8 cellular contexts compared by ENCODE assay signal in the genomic region with DNA sequence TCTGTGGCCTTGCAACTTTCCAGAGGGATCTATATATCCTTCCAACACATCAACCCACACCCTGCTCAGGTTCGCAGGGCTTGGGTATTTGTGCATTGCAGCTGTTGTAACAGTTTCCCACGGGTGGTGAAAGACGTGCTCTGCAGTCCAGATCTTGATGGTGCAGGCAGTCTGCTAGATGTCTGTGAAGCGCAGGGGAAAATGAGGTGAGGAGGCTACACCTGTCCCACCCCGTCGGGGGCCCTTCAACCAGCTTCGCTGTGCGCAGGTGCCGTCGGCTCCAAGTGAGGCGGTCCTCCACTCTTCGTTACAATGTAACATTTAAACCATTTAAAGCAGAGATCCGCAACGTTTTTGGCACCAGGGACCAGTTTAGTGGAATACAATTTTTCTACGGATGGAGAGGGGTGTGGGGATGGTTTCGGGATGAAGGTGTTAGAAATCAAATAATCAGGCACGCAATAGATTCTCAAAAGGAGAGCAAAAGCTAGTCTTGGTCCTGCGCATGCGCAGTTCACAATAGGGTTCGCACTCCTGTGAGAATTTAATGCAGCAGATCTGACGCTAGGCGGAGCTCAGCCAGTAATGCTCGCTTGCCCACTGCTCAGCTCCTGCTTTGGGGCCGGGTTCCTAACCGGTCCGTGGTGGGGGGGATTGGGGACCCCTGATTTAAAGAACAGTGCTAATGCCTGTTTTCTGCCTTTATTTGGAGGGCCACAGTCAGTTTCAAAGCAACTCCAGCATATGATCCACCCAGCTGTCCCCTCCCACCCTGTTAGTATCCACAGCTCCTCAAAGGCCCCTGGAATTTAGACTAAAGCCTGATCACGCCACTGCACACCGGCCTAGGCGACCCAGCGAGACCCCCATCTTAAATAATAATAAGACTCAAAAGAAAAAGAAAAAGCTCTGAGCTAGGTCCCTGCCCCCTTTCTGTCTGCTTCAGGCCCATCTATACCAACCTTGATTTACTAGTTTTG.
DNase-seq lines count a peak whose midpoint lies in the region; ATAC-seq and TF ChIP-seq lines count a peak whose summit lies in the region.

No MANE protein-coding gene starts in this region.

- H3K4me2 ChIP-seq in SK-N-SH: peak overlapping the region; percentile 73

- TF ChIP-seq CTCF in NB4 (IDR thresholded peaks at IDR 0.05; ENCODE audit: low read depth, low read length): peak; percentile 79
- peak; percentile 74 for TF ChIP-seq CTCF in SK-N-SH (IDR thresholded peaks at IDR 0.05)
- TF ChIP-seq CTCF in osteocyte (IDR thresholded peaks at IDR 0.05): peak; percentile 83

- no peaks in the 10 kb centered on the region for H3K79me2 ChIP-seq in SK-N-SH (ENCODE audit: insufficient read depth)

- no peaks in the 10 kb centered on the region for H3K9me2 ChIP-seq in SK-N-SH

- ATAC-seq in HG02610 (IDR thresholded peaks at IDR 0.05; ENCODE audit: unreplicated experiment) (peak; percentile 86), Right ventricle myocardium inferior (peak; percentile 93)
- ATAC-seq in activated naive CD4-positive, alpha-beta T cell treated with anti-CD3 and anti-CD28 coated beads, Interleukin-2, amount 50 U/mL, for 72 hours: peak; percentile 92 to 96

- H3K4me3 ChIP-seq in GM08714 (ENCODE audit: low read length) (peak overlapping the region; percentile 56; the same call in 1 of the 2 replicates), NB4 (ENCODE audit: low read depth, low read length) (peak overlapping the region; percentile 63), SK-N-SH (ENCODE audit: low read depth in 2 of 2, low read length in 1 of 2) (peak overlapping the region; percentile 45 to 47), thymus (ENCODE audit: low read length) (peak overlapping the region; percentile 48)

- 4% methylated on average over 25 of the region's 30 CpGs for WGBS in SK-N-SH (ENCODE audit: low lambda C conversion rate)
- WGBS in thymus: 13% methylated on average over 30 of the region's 30 CpGs

- H3K4me1 Mint-ChIP-seq in osteocyte (ENCODE audit: unreplicated experiment): peaks cover 10% of the 10 kb centered on the region

- H3K27me3 Mint-ChIP-seq in osteocyte (ENCODE audit: unreplicated experiment): peaks cover 36% of the 10 kb centered on the region

- H4K20me1 ChIP-seq in SK-N-SH (ENCODE audit: insufficient read depth): no peaks in the 10 kb centered on the region

- H3F3A ChIP-seq in SK-N-SH (replicated peaks; ENCODE audit: insufficient read depth): no peaks in the 10 kb centered on the region

- H3K36me3 ChIP-seq in SK-N-SH (replicated peaks in 1 of 2; ENCODE audit: control insufficient read depth in 1 of 2, insufficient read depth in 2 of 2, low read length in 1 of 2) (no peaks in the 10 kb centered on the region), thymus (ENCODE audit: control insufficient read depth, insufficient read depth) (no peaks in the 10 kb centered on the region)

- H3K9me3 ChIP-seq in SK-N-SH (no peaks in the 10 kb centered on the region), thymus (ENCODE audit: control insufficient read depth) (no peaks in the 10 kb centered on the region)

- no peaks in the 10 kb centered on the region for H3K36me3 Mint-ChIP-seq in activated naive CD4-positive, alpha-beta T cell treated with anti-CD3 and anti-CD28 coated beads, Interleukin-2, amount 50 U/mL, for 72 hours
- H3K36me3 Mint-ChIP-seq in osteocyte (ENCODE audit: unreplicated experiment): no peaks in the 10 kb centered on the region

- H3K4me3 Mint-ChIP-seq in osteocyte (ENCODE audit: unreplicated experiment): peak overlapping the region; percentile 84

- POLR2A ChIA-PET in SK-N-SH (lab: Yijun Ruan, JAX): no interaction called here

- intact Hi-C loops in Right ventricle myocardium inferior (cut with DNase I): loop anchor here (2.0 to 5.0 kb wide), 3 partner anchors 132 to 480 kb away; a partner anchor contains a TSS

- H3K27ac Mint-ChIP-seq in activated naive CD4-positive, alpha-beta T cell treated with anti-CD3 and anti-CD28 coated beads, Interleukin-2, amount 50 U/mL, for 72 hours: peak overlapping the region; percentile 85 to 90
- H3K27ac Mint-ChIP-seq in osteocyte (ENCODE audit: unreplicated experiment): no peak overlapping the region

- H3K27ac ChIP-seq in SK-N-SH (ENCODE audit: low read depth in 2 of 2, low read length in 1 of 2) (no peak overlapping the region), thymus (ENCODE audit: low read depth) (no peak overlapping the region)

- peak; percentile 55 for TF ChIP-seq RAD21 in SK-N-SH (IDR thresholded peaks at IDR 0.05; ENCODE audit: low read length)

- H3K27me3 ChIP-seq in SK-N-SH (ENCODE audit: insufficient read depth): peaks cover 23% of the 10 kb centered on the region; the same call in 1 of the 2 replicates
- no peaks in the 10 kb centered on the region for H3K27me3 ChIP-seq in thymus (ENCODE audit: control insufficient read depth, insufficient read depth)

- peak; percentile 88 for DNase-seq in NB4 (ENCODE audit: low read depth)
- peak; percentile 76 for DNase-seq in SK-N-SH
- peak; percentile 83 to 89 for DNase-seq in activated naive CD4-positive, alpha-beta T cell treated with anti-CD3 and anti-CD28 coated beads, Interleukin-2, amount 50 U/mL, for 72 hours (ENCODE audit: low spot score in 2 of 2)
- peak; percentile 96 for DNase-seq in Right ventricle myocardium inferior (ENCODE audit: missing footprints)
- DNase-seq in osteocyte (ENCODE audit: extremely low spot score, unreplicated experiment): peak; percentile 95

- CTCF ChIA-PET in SK-N-SH (lab: Yijun Ruan, JAX): interaction anchor here (0.7 to 1.5 kb wide), 18 partner anchors 10 to 481 kb away, joined by 3 to 13 read pairs (median 4); no protein-coding TSS in a partner anchor

- H2AFZ ChIP-seq in SK-N-SH (ENCODE audit: low read depth): peak overlapping the region; percentile 80; the same call in 1 of the 2 replicates

- no peaks in the 10 kb centered on the region for H3K9me3 Mint-ChIP-seq in activated naive CD4-positive, alpha-beta T cell treated with anti-CD3 and anti-CD28 coated beads, Interleukin-2, amount 50 U/mL, for 72 hours
- H3K9me3 Mint-ChIP-seq in osteocyte (ENCODE audit: unreplicated experiment): no peaks in the 10 kb centered on the region

- no peak for TF ChIP-seq POLR2A in NB4 (IDR thresholded peaks at IDR 0.05; ENCODE audit: extremely low read depth, insufficient read length)

- peaks cover 0 to 3% of the 10 kb centered on the region in 2 experiments; a peak in 1 of 4 replicates for H3K4me1 ChIP-seq in SK-N-SH (ENCODE audit: control insufficient read depth in 1 of 2, insufficient read depth in 2 of 2, low read depth in 1 of 2, low read length in 1 of 2)
- no peaks in the 10 kb centered on the region for H3K4me1 ChIP-seq in thymus (ENCODE audit: control insufficient read depth, insufficient read depth, low read length)

- no peak for TF ChIP-seq EP300 in SK-N-SH (IDR thresholded peaks at IDR 0.05; ENCODE audit: borderline replicate concordance in 1 of 2, low read depth in 1 of 2, low read length in 1 of 2)

- H3K9ac ChIP-seq in SK-N-SH: no peak overlapping the region

TF ChIP-seq in SK-N-SH, 30 proteins besides CTCF, POLR2A, EP300 and RAD21:
- no peak for TF ChIP-seq CHD2 (IDR thresholded peaks at IDR 0.05; ENCODE audit: low read length, partially characterized antibody)
- peak; percentile 72 for TF ChIP-seq SMC3 (IDR thresholded peaks at IDR 0.05; ENCODE audit: low read depth, low read length)
- TF ChIP-seq, protein P1, sequence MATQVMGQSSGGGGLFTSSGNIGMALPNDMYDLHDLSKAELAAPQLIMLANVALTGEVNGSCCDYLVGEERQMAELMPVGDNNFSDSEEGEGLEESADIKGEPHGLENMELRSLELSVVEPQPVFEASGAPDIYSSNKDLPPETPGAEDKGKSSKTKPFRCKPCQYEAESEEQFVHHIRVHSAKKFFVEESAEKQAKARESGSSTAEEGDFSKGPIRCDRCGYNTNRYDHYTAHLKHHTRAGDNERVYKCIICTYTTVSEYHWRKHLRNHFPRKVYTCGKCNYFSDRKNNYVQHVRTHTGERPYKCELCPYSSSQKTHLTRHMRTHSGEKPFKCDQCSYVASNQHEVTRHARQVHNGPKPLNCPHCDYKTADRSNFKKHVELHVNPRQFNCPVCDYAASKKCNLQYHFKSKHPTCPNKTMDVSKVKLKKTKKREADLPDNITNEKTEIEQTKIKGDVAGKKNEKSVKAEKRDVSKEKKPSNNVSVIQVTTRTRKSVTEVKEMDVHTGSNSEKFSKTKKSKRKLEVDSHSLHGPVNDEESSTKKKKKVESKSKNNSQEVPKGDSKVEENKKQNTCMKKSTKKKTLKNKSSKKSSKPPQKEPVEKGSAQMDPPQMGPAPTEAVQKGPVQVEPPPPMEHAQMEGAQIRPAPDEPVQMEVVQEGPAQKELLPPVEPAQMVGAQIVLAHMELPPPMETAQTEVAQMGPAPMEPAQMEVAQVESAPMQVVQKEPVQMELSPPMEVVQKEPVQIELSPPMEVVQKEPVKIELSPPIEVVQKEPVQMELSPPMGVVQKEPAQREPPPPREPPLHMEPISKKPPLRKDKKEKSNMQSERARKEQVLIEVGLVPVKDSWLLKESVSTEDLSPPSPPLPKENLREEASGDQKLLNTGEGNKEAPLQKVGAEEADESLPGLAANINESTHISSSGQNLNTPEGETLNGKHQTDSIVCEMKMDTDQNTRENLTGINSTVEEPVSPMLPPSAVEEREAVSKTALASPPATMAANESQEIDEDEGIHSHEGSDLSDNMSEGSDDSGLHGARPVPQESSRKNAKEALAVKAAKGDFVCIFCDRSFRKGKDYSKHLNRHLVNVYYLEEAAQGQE (IDR thresholded peaks at IDR 0.05; ENCODE audit: low read depth, low read length): no peak
- TF ChIP-seq, protein P2, sequence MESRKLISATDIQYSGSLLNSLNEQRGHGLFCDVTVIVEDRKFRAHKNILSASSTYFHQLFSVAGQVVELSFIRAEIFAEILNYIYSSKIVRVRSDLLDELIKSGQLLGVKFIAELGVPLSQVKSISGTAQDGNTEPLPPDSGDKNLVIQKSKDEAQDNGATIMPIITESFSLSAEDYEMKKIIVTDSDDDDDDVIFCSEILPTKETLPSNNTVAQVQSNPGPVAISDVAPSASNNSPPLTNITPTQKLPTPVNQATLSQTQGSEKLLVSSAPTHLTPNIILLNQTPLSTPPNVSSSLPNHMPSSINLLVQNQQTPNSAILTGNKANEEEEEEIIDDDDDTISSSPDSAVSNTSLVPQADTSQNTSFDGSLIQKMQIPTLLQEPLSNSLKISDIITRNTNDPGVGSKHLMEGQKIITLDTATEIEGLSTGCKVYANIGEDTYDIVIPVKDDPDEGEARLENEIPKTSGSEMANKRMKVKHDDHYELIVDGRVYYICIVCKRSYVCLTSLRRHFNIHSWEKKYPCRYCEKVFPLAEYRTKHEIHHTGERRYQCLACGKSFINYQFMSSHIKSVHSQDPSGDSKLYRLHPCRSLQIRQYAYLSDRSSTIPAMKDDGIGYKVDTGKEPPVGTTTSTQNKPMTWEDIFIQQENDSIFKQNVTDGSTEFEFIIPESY (IDR thresholded peaks at IDR 0.05; ENCODE audit: borderline replicate concordance, low read depth): no peak
- TF ChIP-seq NFIC (IDR thresholded peaks at IDR 0.05; ENCODE audit: borderline replicate concordance): no peak
- TF ChIP-seq NRF1 (IDR thresholded peaks at IDR 0.05; ENCODE audit: low read depth, low read length): peak; percentile 77
